9 cellular contexts compared by ENCODE assay signal in genomic region chr1:94022471-94023189, GRCh38.
A peak's percentile ranks its signal among the peaks of the same experiment; 100 is the strongest.
DNase-seq lines count a peak whose midpoint lies in the region; ATAC-seq, FAIRE-seq and TF ChIP-seq lines count a peak whose summit lies in the region.
"Had no signal": no experiment of that assay in that cellular context is flagged by ENCODE, and none has a peak within 500 bp of the region (broad histone marks: within the 10 kb centered on the region; RNA-seq: fewer than 3 reads in every experiment).

No MANE protein-coding gene starts in this region.

- no peak for FAIRE-seq in GM12891 (lab: Jason Lieb, UNC)
- FAIRE-seq: GM19239 had no signal

- no peak for TF ChIP-seq CTCF in HEK293 (tag by site-specific recombination; IDR thresholded peaks at IDR 0.05)

- H3K4me3 Mint-ChIP-seq in stimulated activated effector memory CD8-positive, alpha-beta T cell treated with anti-CD3 and anti-CD28 coated beads, Interleukin-12 subunit alpha, Interleukin-12 subunit beta, amount 100 ng/mL, for 72 hours: no peak overlapping the region
- no peak overlapping the region for H3K4me3 Mint-ChIP-seq in stimulated activated memory B cell treated with anti-CD40 and anti-IgM and Interleukin-4, amounts not matched to agents 10 μg/mL and 1 μg/mL and 100 μg/mL, for 72 hours

- no peak overlapping the region for H3K27ac ChIP-seq in HEK293 (ENCODE audit: extremely low read depth, low read depth, low read length)

- POLR2A ChIA-PET in HEK293 (lab: Yijun Ruan, JAX): no interaction called here

- no peak overlapping the region for H3K4me3 ChIP-seq in HEK293 (ENCODE audit: low read depth, low read length)

- no peaks in the 10 kb centered on the region for H3K4me1 ChIP-seq in HEK293 (ENCODE audit: control insufficient read depth, insufficient read depth, low read length)

- H3K27ac Mint-ChIP-seq in stimulated activated effector memory CD8-positive, alpha-beta T cell treated with anti-CD3 and anti-CD28 coated beads, Interleukin-12 subunit alpha, Interleukin-12 subunit beta, amount 100 ng/mL, for 72 hours: peak overlapping the region; percentile 56
- H3K27ac Mint-ChIP-seq in stimulated activated memory B cell treated with anti-CD40 and anti-IgM and Interleukin-4, amounts not matched to agents 10 μg/mL and 1 μg/mL and 100 μg/mL, for 72 hours: no peak overlapping the region

- H3K9me3 Mint-ChIP-seq in stimulated activated effector memory CD8-positive, alpha-beta T cell treated with anti-CD3 and anti-CD28 coated beads, Interleukin-12 subunit alpha, Interleukin-12 subunit beta, amount 100 ng/mL, for 72 hours: no peaks in the 10 kb centered on the region
- H3K9me3 Mint-ChIP-seq in stimulated activated memory B cell treated with anti-CD40 and anti-IgM and Interleukin-4, amounts not matched to agents 10 μg/mL and 1 μg/mL and 100 μg/mL, for 72 hours: no peaks in the 10 kb centered on the region

- peaks cover 5% of the 10 kb centered on the region for H3K36me3 Mint-ChIP-seq in stimulated activated effector memory CD8-positive, alpha-beta T cell treated with anti-CD3 and anti-CD28 coated beads, Interleukin-12 subunit alpha, Interleukin-12 subunit beta, amount 100 ng/mL, for 72 hours
- no peaks in the 10 kb centered on the region for H3K36me3 Mint-ChIP-seq in stimulated activated memory B cell treated with anti-CD40 and anti-IgM and Interleukin-4, amounts not matched to agents 10 μg/mL and 1 μg/mL and 100 μg/mL, for 72 hours

- intact Hi-C loops in left ventricle myocardium superior (cut with micrococcal nuclease): no loop called here

- CTCF ChIA-PET in HEK293 (lab: Yijun Ruan, JAX): interaction anchor here (0.5 to 13.6 kb wide), 4 partner anchors 17 to 355 kb away, joined by 3 to 285 read pairs (median 102); no protein-coding TSS in a partner anchor

- TF ChIP-seq POLR2A in GM12891 (IDR thresholded peaks at IDR 0.05; ENCODE audit: low read depth, low read length): no peak

- ATAC-seq in left ventricle myocardium superior: peak; percentile 81
- no peak for ATAC-seq in stimulated activated effector memory CD8-positive, alpha-beta T cell treated with anti-CD3 and anti-CD28 coated beads, Interleukin-12 subunit alpha, Interleukin-12 subunit beta, amount 100 ng/mL, for 72 hours
- ATAC-seq in stimulated activated memory B cell treated with anti-CD40 and anti-IgM and Interleukin-4, amounts not matched to agents 10 μg/mL and 1 μg/mL and 100 μg/mL, for 72 hours: no peak

- DNase-seq in amniotic stem cell (lab: John Stamatoyannopoulos, UW): peak; percentile 71
- no peak for DNase-seq in left ventricle myocardium superior
- no peak for DNase-seq in stimulated activated effector memory CD8-positive, alpha-beta T cell treated with anti-CD3 and anti-CD28 coated beads, Interleukin-12 subunit alpha, Interleukin-12 subunit beta, amount 100 ng/mL, for 72 hours (ENCODE audit: low spot score in 2 of 2)
- no peak for DNase-seq in GM12891 (ENCODE audit: insufficient read length, low spot score)
- DNase-seq in NCI-H128 (lab: John Stamatoyannopoulos, UW; ENCODE audit: unreplicated experiment): no peak
- DNase-seq: activated naive CD4-positive, alpha-beta T cell treated with anti-CD3 and anti-CD28 coated beads, Interleukin-2, amount 50 U/mL, for 16 hours had no signal

- H3K9me3 ChIP-seq in HEK293 (ENCODE audit: control insufficient read depth, insufficient read depth, low read depth, low read length): no peaks in the 10 kb centered on the region

- peaks cover 35% of the 10 kb centered on the region for H3K4me1 Mint-ChIP-seq in stimulated activated effector memory CD8-positive, alpha-beta T cell treated with anti-CD3 and anti-CD28 coated beads, Interleukin-12 subunit alpha, Interleukin-12 subunit beta, amount 100 ng/mL, for 72 hours
- H3K4me1 Mint-ChIP-seq in stimulated activated memory B cell treated with anti-CD40 and anti-IgM and Interleukin-4, amounts not matched to agents 10 μg/mL and 1 μg/mL and 100 μg/mL, for 72 hours: peaks cover 6% of the 10 kb centered on the region

- no peaks in the 10 kb centered on the region for H3K36me3 ChIP-seq in HEK293 (ENCODE audit: control insufficient read depth in 2 of 2, insufficient read depth in 1 of 2, low read length in 2 of 2)

- H3K27me3 Mint-ChIP-seq in stimulated activated memory B cell treated with anti-CD40 and anti-IgM and Interleukin-4, amounts not matched to agents 10 μg/mL and 1 μg/mL and 100 μg/mL, for 72 hours: peaks cover 15% of the 10 kb centered on the region

TF ChIP-seq in HEK293, 187 proteins besides CTCF, POLR2A, EP300 and RAD21 (continues in another document):
- no peak for TF ChIP-seq TSHZ1 (tag by site-specific recombination; IDR thresholded peaks at IDR 0.05; ENCODE audit: borderline replicate concordance)
- no peak for TF ChIP-seq ZNF596 (tag by site-specific recombination; IDR thresholded peaks at IDR 0.05)
- TF ChIP-seq ZNF391 (tag by site-specific recombination; IDR thresholded peaks at IDR 0.05; ENCODE audit: borderline replicate concordance, low read depth): no peak

TF ChIP-seq in GM12891, 5 proteins besides CTCF, POLR2A, EP300 and RAD21:
- TF ChIP-seq SPI1 (IDR thresholded peaks at IDR 0.05; ENCODE audit: low read depth, low read length): no peak
- TF ChIP-seq POU2F2 (IDR thresholded peaks at IDR 0.05; ENCODE audit: low read depth, low read length): no peak
- TF ChIP-seq POLR2AphosphoS5 (IDR thresholded peaks at IDR 0.05; ENCODE audit: low read depth, low read length): no peak
- no peak for TF ChIP-seq TAF1 (IDR thresholded peaks at IDR 0.05; ENCODE audit: low read depth, low read length)
- TF ChIP-seq PAX5 (IDR thresholded peaks at IDR 0.05; ENCODE audit: insufficient read depth, low read length, severe bottlenecking): no peak
TF ChIP-seq in GM12891: peak in this region for 0.
